21 cellular contexts compared by ENCODE assay signal in genomic region chr4:30754021-30754420, GRCh38. TPM values are rescaled to one million over a fixed set of nuclear protein-coding genes. Genes with fewer than 3 reads are reported as not detected.
A peak's percentile ranks its signal among the peaks of the same experiment; 100 is the strongest.
DNase-seq lines count a peak whose midpoint lies in the region; ATAC-seq and TF ChIP-seq lines count a peak whose summit lies in the region.
"Had no signal": no experiment of that assay in that cellular context is flagged by ENCODE, and none has a peak within 500 bp of the region (broad histone marks: within the 10 kb centered on the region; RNA-seq: fewer than 3 reads in every experiment).

No MANE protein-coding gene starts in this region.

- H3K27ac Mint-ChIP-seq in Calu3 (ENCODE audit: unreplicated experiment) = no peak overlapping the region
- peak overlapping the region; percentile 53 for H3K27ac Mint-ChIP-seq in chondrocyte (ENCODE audit: unreplicated experiment)
- no peak overlapping the region for H3K27ac Mint-ChIP-seq in CD4-positive, alpha-beta T cell
- H3K27ac Mint-ChIP-seq: activated naive CD8-positive, alpha-beta T cell; H9; nephron progenitor cell had no signal

- H3K27me3 ChIP-seq in CD4-positive, alpha-beta T cell (ENCODE audit: control insufficient read depth, insufficient read depth, low read length) = no peaks in the 10 kb centered on the region

- H3K4me1 Mint-ChIP-seq in Calu3 (ENCODE audit: low read depth, unreplicated experiment) (no peaks in the 10 kb centered on the region), chondrocyte (ENCODE audit: low read depth) (no peaks in the 10 kb centered on the region)
- no peaks in the 10 kb centered on the region for H3K4me1 Mint-ChIP-seq in CD4-positive, alpha-beta T cell (ENCODE audit: low read depth)
- H3K4me1 Mint-ChIP-seq: nephron progenitor cell had no signal

- H3K4me3 Mint-ChIP-seq in Calu3 (ENCODE audit: low read depth, unreplicated experiment) (no peak overlapping the region), chondrocyte (ENCODE audit: unreplicated experiment) (no peak overlapping the region)
- H3K4me3 Mint-ChIP-seq in CD4-positive, alpha-beta T cell = no peak overlapping the region
- H3K4me3 Mint-ChIP-seq: activated naive CD8-positive, alpha-beta T cell; activated T-cell treated with anti-CD3 and anti-CD28 coated beads, Interleukin-2, amount 50 U/mL, for 4 hours; H9; nephron progenitor cell had no signal

- POLR2A ChIA-PET in CD4-positive, alpha-beta T cell (lab: Charles Lee) = no interaction called here

- no peaks in the 10 kb centered on the region for H3K36me3 Mint-ChIP-seq in Calu3 (ENCODE audit: insufficient read depth, unreplicated experiment)
- no peaks in the 10 kb centered on the region for H3K36me3 Mint-ChIP-seq in chondrocyte (ENCODE audit: low read depth)
- no peaks in the 10 kb centered on the region for H3K36me3 Mint-ChIP-seq in CD4-positive, alpha-beta T cell (ENCODE audit: low read depth)
- H3K36me3 Mint-ChIP-seq: activated naive CD8-positive, alpha-beta T cell had no signal

- CTCF ChIA-PET in Calu3 (lab: Charles Lee) = interaction anchor here (0.6 to 0.7 kb wide), 3 partner anchors 16 to 185 kb away, joined by 3 to 5 read pairs (median 4); no protein-coding TSS in a partner anchor
- CTCF ChIA-PET in CD4-positive, alpha-beta T cell (lab: Charles Lee) = interaction anchor here (1.5 kb wide), 1 partner anchor 11 kb away, joined by 3 read pairs; no protein-coding TSS in a partner anchor

- no peak overlapping the region for H3K27ac ChIP-seq in CD4-positive, alpha-beta T cell (ENCODE audit: low read depth, low read length)

- no peak for ATAC-seq in HG03432 (IDR thresholded peaks at IDR 0.05; ENCODE audit: unreplicated experiment)
- ATAC-seq in CD4-positive, alpha-beta T cell (ENCODE audit: poor library complexity) = no peak
- ATAC-seq: activated T-cell treated with anti-CD3 and anti-CD28 coated beads, Interleukin-2, amount 50 U/mL, for 4 hours; K562 had no signal

- TF ChIP-seq CTCF in Calu3 (IDR thresholded peaks at IDR 0.05; ENCODE audit: unreplicated experiment) (no peak), chondrocyte (IDR thresholded peaks at IDR 0.05) (no peak)
- TF ChIP-seq CTCF in CD4-positive, alpha-beta T cell (IDR thresholded peaks at IDR 0.05) = no peak

- no peaks in the 10 kb centered on the region for H3K27me3 Mint-ChIP-seq in Calu3 (ENCODE audit: unreplicated experiment)
- no peaks in the 10 kb centered on the region for H3K27me3 Mint-ChIP-seq in chondrocyte (ENCODE audit: low read depth)
- H3K27me3 Mint-ChIP-seq in CD4-positive, alpha-beta T cell = no peaks in the 10 kb centered on the region
- H3K27me3 Mint-ChIP-seq: activated naive CD8-positive, alpha-beta T cell had no signal

- BruUV-seq in Calu3 (replicated peaks; lab: Mats Ljungman, UMichigan) = no TSS peak

- H3K9me3 Mint-ChIP-seq in Calu3 (ENCODE audit: low read depth, unreplicated experiment) (no peaks in the 10 kb centered on the region), chondrocyte (ENCODE audit: low read depth) (no peaks in the 10 kb centered on the region)
- H3K9me3 Mint-ChIP-seq in CD4-positive, alpha-beta T cell = peaks cover 2% of the 10 kb centered on the region
- H3K9me3 Mint-ChIP-seq: activated T-cell treated with anti-CD3 and anti-CD28 coated beads, Interleukin-2, amount 50 U/mL, for 4 hours; H9; nephron progenitor cell had no signal

- intact Hi-C loops in Calu3 (cut with micrococcal nuclease; ENCODE audit: unreplicated experiment) = no loop called here
- intact Hi-C loops in CD4-positive, alpha-beta T cell (cut with DNase I, micrococcal nuclease) = no loop called here

- no peaks in the 10 kb centered on the region for H3K9me3 ChIP-seq in CD4-positive, alpha-beta T cell (ENCODE audit: control insufficient read depth, low read length)

- peak; percentile 9 for DNase-seq in Calu3
- DNase-seq in OCI-M1 (lab: John Stamatoyannopoulos, UW) = peak; percentile 57
- no peak for DNase-seq in chondrocyte (ENCODE audit: low spot score)
- peak; percentile 59 for DNase-seq in kidney tubule cell (ENCODE audit: low spot score)
- no peak for DNase-seq in CD4-positive, alpha-beta T cell
- no peak for DNase-seq in GOT3 (lab: John Stamatoyannopoulos, UW)
- no peak for DNase-seq in SKM-1 (lab: John Stamatoyannopoulos, UW; ENCODE audit: unreplicated experiment)
- DNase-seq: activated CD4-positive, alpha-beta T cell treated with anti-CD3 and anti-CD28 coated beads, Interleukin-2, amount 50 U/mL, for 4 hours; activated T-cell treated with anti-CD3 and anti-CD28 coated beads, Interleukin-2, amount 50 U/mL, for 4 hours; DMS153; erythroblast; H9; NCI-H1105 treated with DMSO at 0.1 percent for 48 hours; nephron progenitor cell; NK-92 treated with Interleukin-12 subunit alpha and Interleukin-12 subunit beta, amount 100 ng/mL, for 24 hours; right cardiac atrium; SHP77 treated with DMSO at 0.1 percent for 48 hours; stimulated activated CD4-positive, alpha-beta T cell treated with anti-CD3 and anti-CD28 coated beads, Interleukin-4, amount 100 ng/mL, for 1 hour had no signal

RNA-seq across cellular contexts. Expression of gene PCDH7, which starts 33.9 kb away (rescaled TPM):
- 0.45 and 1.8 TPM in 2 replicates for total RNA-seq in Calu3 (2022)
- total RNA-seq in chondrocyte = 70.3 to 141 TPM (median 72.3 TPM) in 3 replicates
- not detected for total RNA-seq in CD4-positive, alpha-beta T cell
- total RNA-seq: K562 had no signal

Comparison
In these comparisons a context has a peak if more than half of its experiments do, and no peak if none do; other contexts are left out.
1. DNase-seq: peak in Calu3 (single experiment), OCI-M1 (single experiment) and kidney tubule cell (single experiment); none in chondrocyte (single experiment), CD4-positive, alpha-beta T cell (0 of 10), GOT3 (single experiment) and SKM-1 (single experiment).
2. RNA of gene PCDH7, which starts 33.9 kb away (total RNA-seq): 70.3 to 141 TPM in chondrocyte; 0.45 to 1.8 TPM in Calu3 and not detected in CD4-positive, alpha-beta T cell; every median in the first group is over 10 times any median in the second.